ENCODE assay signal across 8 cellular contexts in the genomic region with DNA sequence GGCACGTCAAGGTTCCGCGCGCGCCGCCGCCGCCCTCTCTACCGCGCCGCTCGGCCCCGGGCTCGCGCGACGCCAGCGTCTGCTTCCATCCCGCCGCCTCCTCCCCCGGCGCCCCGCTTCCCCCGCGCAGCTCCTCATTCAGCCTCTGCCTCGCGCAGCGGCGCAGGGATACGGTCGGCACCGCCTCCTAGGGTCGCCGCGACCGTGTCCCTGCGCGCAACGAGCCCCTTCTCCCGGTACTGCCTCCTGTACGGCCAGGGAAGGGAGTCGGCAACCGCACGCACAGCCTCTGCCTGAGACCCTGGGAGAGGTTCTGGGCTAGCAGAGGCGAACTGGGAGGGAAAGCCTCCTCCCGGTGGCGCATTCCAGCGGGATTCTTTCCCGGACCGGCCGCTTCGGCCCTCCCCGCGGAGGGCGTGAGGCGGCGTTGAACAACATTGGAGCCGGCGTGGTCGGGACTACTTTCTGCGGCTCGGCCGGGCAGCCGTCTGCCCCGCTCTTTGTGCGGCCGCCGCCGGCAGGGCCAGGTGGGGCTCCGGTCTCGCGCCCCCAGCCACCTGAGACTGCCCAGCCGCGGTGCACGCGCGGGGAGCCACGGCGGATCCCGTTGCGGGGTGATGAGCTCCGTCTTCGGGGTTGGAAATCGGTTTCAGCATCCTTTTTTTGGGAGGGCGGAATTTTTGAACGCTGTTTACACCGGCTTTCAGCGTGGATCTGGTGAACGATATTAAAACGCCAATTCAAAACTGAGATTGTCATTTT. TPM values are rescaled to one million over a fixed set of nuclear protein-coding genes. Genes with fewer than 3 reads are reported as not detected.
DNase-seq lines count a peak whose midpoint lies in the region; ATAC-seq and TF ChIP-seq lines count a peak whose summit lies in the region.

A gene (minus strand): TSS at position 172 of the 762 bp plus-strand sequence. CDS start 309 bp downstream, outside the sequence.

- H3K27ac Mint-ChIP-seq in chondrocyte (ENCODE audit: unreplicated experiment), result peak within 1 kb of the TSS; percentile 99

- DNase-seq in NCI-H2227 treated with DMSO at 0.1 percent for 48 hours (lab: John Stamatoyannopoulos, UW) (peak; percentile 82), chondrocyte (ENCODE audit: low spot score) (peak; percentile 98), kidney epithelial cell (ENCODE audit: low read depth) (peak; percentile 43)
- DNase-seq in activated CD4-positive, alpha-beta T cell treated with anti-CD3 and anti-CD28 coated beads for 24 hours (ENCODE audit: low read depth in 2 of 2), result peak; percentile 67 to 68
- DNase-seq in stimulated activated CD4-positive, alpha-beta T cell treated with anti-CD3 and anti-CD28 coated beads, Interleukin-15, amount 100 ng/mL, for 1 hour (ENCODE audit: low read depth in 1 of 2, low spot score in 1 of 2), result peak; percentile 53 to 73

- peaks cover 39% of the 10 kb centered on the region for H3K79me2 ChIP-seq in ACC112 (ENCODE audit: control insufficient read depth, insufficient read depth, low read length, unreplicated experiment)

- H3K27me3 ChIP-seq in ACC112 (ENCODE audit: insufficient read depth, low read length), result no peaks in the 10 kb centered on the region
- no peaks in the 10 kb centered on the region for H3K27me3 ChIP-seq in kidney epithelial cell (ENCODE audit: control insufficient read depth, insufficient read depth, low read length)

- peak within 1 kb of the TSS; percentile 78 for H3K4me3 Mint-ChIP-seq in chondrocyte (ENCODE audit: unreplicated experiment)

- H3K4me1 Mint-ChIP-seq in chondrocyte (ENCODE audit: low read depth), result peaks cover 34% of the 10 kb centered on the region

- peak within 1 kb of the TSS; percentile 96 for H3K4me3 ChIP-seq in ACC112 (ENCODE audit: low read depth, low read length)
- peak within 1 kb of the TSS; percentile 69 for H3K4me3 ChIP-seq in kidney epithelial cell (ENCODE audit: low read depth, low read length)

- H3K36me3 Mint-ChIP-seq in chondrocyte (ENCODE audit: low read depth), result no peaks in the 10 kb centered on the region

- peak within 1 kb of the TSS; percentile 94 for H2AFZ ChIP-seq in ACC112 (ENCODE audit: low read length, unreplicated experiment)

- H3K4me1 ChIP-seq in ACC112 (ENCODE audit: control insufficient read depth, insufficient read depth, low read length, unreplicated experiment), result peaks cover 15% of the 10 kb centered on the region

- in situ Hi-C loops in GM18951 (cut with MboI; ENCODE audit: low sequenced_read_pairs, unreplicated experiment), result no loop called here

- H3K36me3 ChIP-seq in ACC112 (ENCODE audit: insufficient read depth, low read length), result no peaks in the 10 kb centered on the region
- H3K36me3 ChIP-seq in kidney epithelial cell (ENCODE audit: control insufficient read depth, insufficient read depth, low read length), result no peaks in the 10 kb centered on the region

- peak; percentile 80 for ATAC-seq in HG03175 (IDR thresholded peaks at IDR 0.05; ENCODE audit: unreplicated experiment)

- peak; percentile 57 for TF ChIP-seq POLR2A in GM18951 (IDR thresholded peaks at IDR 0.05; ENCODE audit: extremely low read depth, insufficient read depth, insufficient read length)

- TF ChIP-seq CTCF in chondrocyte (IDR thresholded peaks at IDR 0.05), result peak; percentile 33
- no peak for TF ChIP-seq CTCF in kidney epithelial cell (IDR thresholded peaks at IDR 0.05; ENCODE audit: insufficient read depth, low read length, poor library complexity, severe bottlenecking)

- H3K27me3 Mint-ChIP-seq in chondrocyte (ENCODE audit: low read depth), result no peaks in the 10 kb centered on the region

- no peaks in the 10 kb centered on the region for H3K9me3 Mint-ChIP-seq in chondrocyte (ENCODE audit: low read depth)

- peak within 1 kb of the TSS; percentile 82 for H3K27ac ChIP-seq in ACC112 (ENCODE audit: low read depth, low read length)

RNA-seq across cellular contexts. Expression of the gene that starts here (rescaled TPM):
- total RNA-seq in chondrocyte (39.0 to 41.4 TPM (median 40.2 TPM) in 3 replicates), kidney epithelial cell (15.2 and 20.3 TPM in 2 replicates)

Comparison
In these comparisons a context has a peak if more than half of its experiments do, and no peak if none do; other contexts are left out.
1. Peak in every context shown above with its lines: DNase-seq, ATAC-seq, H3K4me3 ChIP-seq and H3K27ac ChIP-seq.
2. DNase-seq: peak in every context shown above with its lines; median percentile 98 in chondrocyte; 82 in NCI-H2227 treated with DMSO at 0.1 percent for 48 hours; 68 in activated CD4-positive, alpha-beta T cell treated with anti-CD3 and anti-CD28 coated beads for 24 hours; 63 in stimulated activated CD4-positive, alpha-beta T cell treated with anti-CD3 and anti-CD28 coated beads, Interleukin-15, amount 100 ng/mL, for 1 hour; 43 in kidney epithelial cell.